Comparison of ENCODE assay signal across 12 cellular contexts in the genomic region with DNA sequence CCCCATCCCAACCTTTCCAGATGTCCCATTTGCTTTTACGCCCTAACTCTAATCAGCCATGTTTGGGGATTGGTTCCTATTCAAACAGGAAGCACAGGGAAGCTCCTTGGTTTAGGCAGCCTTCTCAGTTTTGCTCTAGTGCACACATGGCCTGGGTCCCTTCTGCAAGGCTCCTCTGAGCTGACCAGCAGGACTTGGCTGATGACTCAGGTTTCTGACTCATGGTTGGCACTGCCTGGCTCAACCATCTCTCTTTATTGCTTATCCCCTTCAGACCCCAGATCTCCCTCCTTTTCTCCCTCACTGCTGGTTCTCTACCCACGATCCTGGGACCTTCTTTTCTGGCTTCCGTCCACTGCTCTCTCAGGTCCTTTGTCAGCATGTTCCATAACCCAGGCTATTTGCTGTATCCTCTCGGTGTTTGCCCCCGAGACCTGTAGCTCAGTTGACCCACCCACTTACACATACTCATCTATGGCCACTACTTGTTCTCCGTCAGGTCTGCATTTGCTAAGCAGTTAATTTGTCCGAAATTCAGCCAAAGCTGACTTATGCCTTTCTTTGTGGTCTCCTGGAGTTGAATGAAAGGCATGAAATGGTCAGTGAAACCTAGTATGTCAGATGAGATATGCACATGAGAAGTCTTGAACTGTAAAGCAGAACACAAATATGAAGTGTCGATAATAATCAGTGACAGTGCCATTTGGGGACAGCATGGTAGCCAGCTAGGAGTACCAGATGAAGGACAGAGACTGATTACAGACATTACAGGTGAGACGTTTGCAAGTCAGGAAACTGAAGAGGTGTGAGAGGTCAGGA.
DNase-seq lines count a peak whose midpoint lies in the region; ATAC-seq and TF ChIP-seq lines count a peak whose summit lies in the region.
"Had no signal": no experiment of that assay in that cellular context is flagged by ENCODE, and none has a peak within 500 bp of the region (broad histone marks: within the 10 kb centered on the region; RNA-seq: fewer than 3 reads in every experiment).

No MANE protein-coding gene starts in this region.

- H4K8ac ChIP-seq in mesendoderm (ENCODE audit: low read depth, low read length) = no peak overlapping the region

- no CpG with 5 or more reads among the region's 9 CpGs for WGBS in mesendoderm (ENCODE audit: extremely low coverage, insufficient coverage, low lambda C conversion rate)

- H3K23ac ChIP-seq in mesendoderm (ENCODE audit: low read length) = no peak overlapping the region

- no peak overlapping the region for H3K9ac ChIP-seq in mesendoderm (ENCODE audit: low read length)

- in situ Hi-C loops in brain microvascular endothelial cell (cut with HindIII; ENCODE audit: low pct_ligation_motif_present, low sequenced_read_pairs) = no loop called here

- H4K20me1 ChIP-seq in osteoblast (ENCODE audit: insufficient read depth, low read length) = no peaks in the 10 kb centered on the region

- H3K27me3 ChIP-seq in brain microvascular endothelial cell (replicated peaks) = no peaks in the 10 kb centered on the region
- no peaks in the 10 kb centered on the region for H3K27me3 ChIP-seq in mesendoderm (ENCODE audit: insufficient read depth, low read length, poor library complexity)
- H3K27me3 ChIP-seq in osteoblast (ENCODE audit: insufficient read depth, low read length) = peaks cover 5% of the 10 kb centered on the region
- H3K27me3 ChIP-seq: uterus had no signal

- H3K4ac ChIP-seq in mesendoderm (ENCODE audit: low read depth, low read length) = no peak overlapping the region

- H3K27ac ChIP-seq in brain microvascular endothelial cell (no peak overlapping the region), mesendoderm (ENCODE audit: low read depth, low read length) (no peak overlapping the region), osteoblast (ENCODE audit: low read depth, low read length) (no peak overlapping the region)
- H3K27ac ChIP-seq: uterus had no signal

- no peak overlapping the region for H3K18ac ChIP-seq in mesendoderm (ENCODE audit: low read length)

- ATAC-seq in GM18520 (IDR thresholded peaks at IDR 0.05; ENCODE audit: unreplicated experiment) (no peak), GM21825 (IDR thresholded peaks at IDR 0.05; ENCODE audit: unreplicated experiment) (no peak)

- no peak overlapping the region for H4K5ac ChIP-seq in mesendoderm (ENCODE audit: low read length)

- H2BK5ac ChIP-seq in mesendoderm (ENCODE audit: low read length) = no peak overlapping the region

- H3K36me3 ChIP-seq in brain microvascular endothelial cell (replicated peaks) (no peaks in the 10 kb centered on the region), mesendoderm (ENCODE audit: control insufficient read depth, insufficient read depth, low read length) (no peaks in the 10 kb centered on the region), osteoblast (ENCODE audit: insufficient read depth, low read length) (no peaks in the 10 kb centered on the region)
- H3K36me3 ChIP-seq: uterus had no signal

- no peak overlapping the region for H2BK15ac ChIP-seq in mesendoderm (replicated peaks; ENCODE audit: low read depth)

- H3K79me1 ChIP-seq in mesendoderm (ENCODE audit: low read length) = no peaks in the 10 kb centered on the region

- no peaks in the 10 kb centered on the region for H3K9me3 ChIP-seq in osteoblast (ENCODE audit: low read depth, low read length)
- H3K9me3 ChIP-seq: uterus had no signal

- H3K56ac ChIP-seq in mesendoderm (ENCODE audit: low read length) = peak overlapping the region; percentile 25

- H3K4me3 ChIP-seq in brain microvascular endothelial cell (ENCODE audit: low read depth, low read length) (no peak overlapping the region), mesendoderm (ENCODE audit: low read length) (no peak overlapping the region), osteoblast (ENCODE audit: insufficient read depth, low read length) (no peak overlapping the region)
- H3K4me3 ChIP-seq: uterus had no signal

- H2AFZ ChIP-seq in osteoblast (ENCODE audit: low read length) = no peak overlapping the region

- H2AK5ac ChIP-seq in mesendoderm (ENCODE audit: low read length) = no peak overlapping the region

- H2BK120ac ChIP-seq in mesendoderm (ENCODE audit: low read depth, low read length) = no peak overlapping the region

- no peak overlapping the region for H3K4me2 ChIP-seq in mesendoderm (ENCODE audit: low read length)
- no peak overlapping the region for H3K4me2 ChIP-seq in osteoblast (ENCODE audit: insufficient read depth, low read length)

- TF ChIP-seq CTCF in brain microvascular endothelial cell (IDR thresholded peaks at IDR 0.05; ENCODE audit: low read depth, low read length, missing control alignments) (no peak), osteoblast (IDR thresholded peaks at IDR 0.05; ENCODE audit: extremely low read depth, low read depth, low read length) (no peak)

- no peaks in the 10 kb centered on the region for H3K79me2 ChIP-seq in mesendoderm (ENCODE audit: control insufficient read depth, insufficient read depth, low read length)
- no peaks in the 10 kb centered on the region for H3K79me2 ChIP-seq in osteoblast (ENCODE audit: insufficient read depth, low read length)

- DNase-seq in Daoy (ENCODE audit: low read depth) = peak; percentile 75
- DNase-seq in LoVo (ENCODE audit: low spot score) = peak; percentile 17
- DNase-seq in brain microvascular endothelial cell = peak; percentile 11
- no peak for DNase-seq in mesendoderm
- DNase-seq in osteoblast (ENCODE audit: insufficient read length, low spot score, missing footprints) = no peak
- DNase-seq in NCI-H82 (lab: John Stamatoyannopoulos, UW) = no peak
- DNase-seq: activated CD4-positive, alpha-beta memory T cell treated with anti-CD3 and anti-CD28 coated beads for 36 hours; naive B cell; NCI-H748 treated with DMSO at 0.1 percent for 48 hours; uterus had no signal

- H3K4me1 ChIP-seq in mesendoderm (ENCODE audit: control insufficient read depth, low read depth, low read length) (no peaks in the 10 kb centered on the region), osteoblast (ENCODE audit: insufficient read depth, low read length) (no peaks in the 10 kb centered on the region)
- H3K4me1 ChIP-seq: uterus had no signal

Comparison
In these comparisons a context has a peak if more than half of its experiments do, and no peak if none do; other contexts are left out.
1. DNase-seq: peak in Daoy (single experiment), LoVo (single experiment) and brain microvascular endothelial cell (single experiment); none in mesendoderm (single experiment), osteoblast (single experiment) and NCI-H82 (single experiment).